ENCODE assay signal across 8 cellular contexts in the genomic region with DNA sequence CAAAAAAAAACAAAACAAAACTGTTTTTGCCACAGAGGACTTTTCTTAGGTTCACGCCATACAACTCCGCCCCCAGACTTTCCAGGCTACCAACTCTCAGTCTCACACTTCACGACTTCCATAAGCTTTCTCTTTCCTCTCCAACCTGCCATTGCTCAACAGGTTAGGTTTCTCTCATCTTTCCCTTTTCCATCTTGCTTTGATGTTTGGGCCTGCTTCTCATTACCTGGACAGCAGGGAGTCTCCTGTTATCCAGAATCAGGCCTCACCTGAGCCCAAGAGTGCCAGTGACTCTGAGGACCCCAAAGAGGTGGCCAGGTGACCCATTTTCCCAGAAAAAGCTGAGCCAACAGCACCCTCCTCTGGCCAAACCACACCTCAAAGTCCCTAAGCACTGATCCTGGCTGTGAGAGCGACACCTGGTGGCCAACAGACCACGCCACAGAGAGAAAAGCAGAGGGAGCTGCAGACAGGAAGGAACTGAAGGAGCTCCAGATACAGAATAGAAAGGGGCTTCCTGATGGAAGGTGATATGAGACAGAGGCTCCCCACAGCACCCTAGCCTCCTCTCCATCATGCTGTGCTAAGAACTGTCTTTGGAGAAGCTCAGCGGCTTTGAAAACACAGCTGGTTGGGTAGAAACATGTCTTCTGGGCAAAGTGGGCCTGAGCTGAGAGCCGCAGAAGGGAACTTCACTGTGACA.
A peak's percentile ranks its signal among the peaks of the same experiment; 100 is the strongest.
DNase-seq lines count a peak whose midpoint lies in the region; ATAC-seq and TF ChIP-seq lines count a peak whose summit lies in the region.

No MANE protein-coding gene starts in this region.

- no peak overlapping the region for H3K4me2 ChIP-seq in OCI-LY3 (ENCODE audit: low read length)

- no peaks in the 10 kb centered on the region for H3K27me3 ChIP-seq in OCI-LY3 (ENCODE audit: low read depth, low read length)
- H3K27me3 ChIP-seq in muscle layer of colon (ENCODE audit: control insufficient read depth in 1 of 2, insufficient read depth in 2 of 2, low read length in 2 of 2) = no peaks in the 10 kb centered on the region

- H3K27ac ChIP-seq in OCI-LY3 (ENCODE audit: low read length) = 0 out of 2 replicates have a peak overlapping the region, but pooled peaks have one; percentile 1
- peak overlapping the region; percentile 28 for H3K27ac ChIP-seq in muscle layer of colon (ENCODE audit: low read depth, low read length)

- H4K20me1 ChIP-seq in OCI-LY3 (ENCODE audit: insufficient read depth, low read length) = no peaks in the 10 kb centered on the region

- peak; percentile 100 for TF ChIP-seq CTCF in OCI-LY3 (IDR thresholded peaks at IDR 0.05; ENCODE audit: low read depth, low read length)

- no peak overlapping the region for H2AFZ ChIP-seq in OCI-LY3 (ENCODE audit: low read depth, low read length)

- H3K4me1 ChIP-seq in OCI-LY3 (ENCODE audit: low read length) (peaks cover 28% of the 10 kb centered on the region), muscle layer of colon (ENCODE audit: insufficient read depth, low read length) (peaks cover 13% of the 10 kb centered on the region)

- ATAC-seq in GM21619 (IDR thresholded peaks at IDR 0.05; ENCODE audit: unreplicated experiment) = no peak

- H3K36me3 ChIP-seq in OCI-LY3 (replicated peaks; ENCODE audit: low read depth, low read length) (peaks cover 23% of the 10 kb centered on the region), muscle layer of colon (ENCODE audit: insufficient read depth, low read length) (peaks cover 14% of the 10 kb centered on the region)

- DNase-seq in COLO668 (lab: John Stamatoyannopoulos, UW; ENCODE audit: unreplicated experiment) (peak; percentile 76), HK-2 (ENCODE audit: unreplicated experiment) (peak; percentile 80), erythroblast (lab: John Stamatoyannopoulos, UW) (peak; percentile 85 to 93)
- DNase-seq in activated CD8-positive, alpha-beta memory T cell treated with anti-CD3 and anti-CD28 coated beads, Interleukin-2, amount 50 U/mL, for 48 hours = peak; percentile 91
- peak; percentile 70 to 83 for DNase-seq in stimulated activated CD8-positive, alpha-beta memory T cell treated with anti-CD3 and anti-CD28 coated beads, Interleukin-4, amount 100 ng/mL, for 4 hours (ENCODE audit: low read depth in 2 of 2, low spot score in 1 of 2)

- H3K9ac ChIP-seq in OCI-LY3 (ENCODE audit: low read length) (no peak overlapping the region), muscle layer of colon (ENCODE audit: low read length) (no peak overlapping the region)

- no peak overlapping the region for H3K4me3 ChIP-seq in OCI-LY3 (ENCODE audit: low read length)
- no peak overlapping the region for H3K4me3 ChIP-seq in muscle layer of colon (ENCODE audit: low read depth in 1 of 2, low read length in 2 of 2)

- H3K79me2 ChIP-seq in OCI-LY3 (ENCODE audit: low read length) = peaks cover 26% of the 10 kb centered on the region

- TF ChIP-seq POLR2A in erythroblast (IDR thresholded peaks at IDR 0.05; ENCODE audit: low read length) = no peak

- H3K9me3 ChIP-seq in OCI-LY3 (ENCODE audit: insufficient read depth, low read length) (no peaks in the 10 kb centered on the region), muscle layer of colon (ENCODE audit: low read length) (no peaks in the 10 kb centered on the region)
